Comparison of ENCODE assay signal across 30 cellular contexts in genomic region chr9:110940949-110941557, GRCh38.
"Had no signal": no experiment of that assay in that cellular context is flagged by ENCODE, and none has a peak within 500 bp of the region (broad histone marks: within the 10 kb centered on the region; RNA-seq: fewer than 3 reads in every experiment).

No MANE protein-coding gene starts in this region.

- H3K4me3 Mint-ChIP-seq: dendritic cell treated with granulocyte-macrophage colony-stimulating factor and Interleukin-4, amounts not matched to agents 40 ng/mL and 50 ng/mL, for 4 days; endodermal cell; immature natural killer cell; naive thymus-derived CD8-positive, alpha-beta T cell; neural crest cell; stimulated activated memory B cell treated with anti-CD40 and anti-IgM and Interleukin-4, amounts not matched to agents 10 μg/mL and 1 μg/mL and 100 μg/mL, for 72 hours; type B pancreatic cell had no signal

- H3K36me3 ChIP-seq: neutrophil, ovary, sigmoid colon had no signal

- H3K9me3 Mint-ChIP-seq: endodermal cell had no signal

- H3K9me3 ChIP-seq: gastroesophageal sphincter, lower lobe of right lung, neutrophil, ovary, psoas muscle, sigmoid colon, testis, tibial artery had no signal

- H3K27ac ChIP-seq: foreskin keratinocyte, gastroesophageal sphincter, heart right ventricle, lower lobe of right lung, neutrophil, ovary, psoas muscle, sigmoid colon, testis, tibial artery had no signal

- H3K27me3 Mint-ChIP-seq: stimulated activated memory B cell treated with anti-CD40 and anti-IgM and Interleukin-4, amounts not matched to agents 10 μg/mL and 1 μg/mL and 100 μg/mL, for 72 hours; type B pancreatic cell had no signal

- DNase-seq: effector CD8-positive, alpha-beta T cell; endodermal cell; foreskin keratinocyte; glutamatergic neuron; heart right ventricle; hippocampal formation; immature natural killer cell; islet precursor cell; kidney glomerular epithelial cell; left ventricle myocardium superior; lower lobe of right lung; naive thymus-derived CD8-positive, alpha-beta T cell; ovary; posterior cingulate gyrus; psoas muscle; right cardiac atrium; sigmoid colon; stimulated activated CD4-positive, alpha-beta T cell treated with anti-CD3 and anti-CD28 coated beads, Interleukin-2, amount 100 ng/mL, for 24 hours; stimulated activated CD4-positive, alpha-beta T cell treated with anti-CD3 and anti-CD28 coated beads, Interleukin-4, amount 100 ng/mL, for 24 hours; stimulated activated naive CD8-positive, alpha-beta T cell treated with anti-CD3 and anti-CD28 coated beads, Interleukin-15, Interleukin-2, amounts not matched to agents 100 U/mL and 50 U/mL, for 24 hours; substantia nigra; testis; tibial artery had no signal

- ATAC-seq: esophagus mucosa; foreskin keratinocyte; gastroesophageal sphincter; heart right ventricle; left ventricle myocardium superior; lower lobe of right lung; naive thymus-derived CD8-positive, alpha-beta T cell; psoas muscle; right cardiac atrium; stimulated activated memory B cell treated with anti-CD40 and anti-IgM and Interleukin-4, amounts not matched to agents 10 μg/mL and 1 μg/mL and 100 μg/mL, for 72 hours; stimulated activated naive CD8-positive, alpha-beta T cell treated with anti-CD3 and anti-CD28 coated beads, Interleukin-15, Interleukin-2, amounts not matched to agents 100 U/mL and 50 U/mL, for 24 hours had no signal

- H3K36me3 Mint-ChIP-seq: immature natural killer cell; naive thymus-derived CD8-positive, alpha-beta T cell; stimulated activated memory B cell treated with anti-CD40 and anti-IgM and Interleukin-4, amounts not matched to agents 10 μg/mL and 1 μg/mL and 100 μg/mL, for 72 hours had no signal

- H3K4me1 Mint-ChIP-seq: endodermal cell; neural crest cell; stimulated activated memory B cell treated with anti-CD40 and anti-IgM and Interleukin-4, amounts not matched to agents 10 μg/mL and 1 μg/mL and 100 μg/mL, for 72 hours had no signal

- H3K27me3 ChIP-seq: foreskin keratinocyte, gastroesophageal sphincter, heart right ventricle, neutrophil, ovary, sigmoid colon, testis, tibial artery had no signal

- H3K4me1 ChIP-seq: psoas muscle, testis had no signal

- H3K27ac Mint-ChIP-seq: dendritic cell treated with granulocyte-macrophage colony-stimulating factor and Interleukin-4, amounts not matched to agents 40 ng/mL and 50 ng/mL, for 4 days; endodermal cell; immature natural killer cell; naive thymus-derived CD8-positive, alpha-beta T cell; stimulated activated memory B cell treated with anti-CD40 and anti-IgM and Interleukin-4, amounts not matched to agents 10 μg/mL and 1 μg/mL and 100 μg/mL, for 72 hours; type B pancreatic cell had no signal

- H3K4me3 ChIP-seq: gastroesophageal sphincter, heart right ventricle, lower lobe of right lung, ovary, psoas muscle, sigmoid colon, testis, tibial artery had no signal
